In the genomic region with DNA sequence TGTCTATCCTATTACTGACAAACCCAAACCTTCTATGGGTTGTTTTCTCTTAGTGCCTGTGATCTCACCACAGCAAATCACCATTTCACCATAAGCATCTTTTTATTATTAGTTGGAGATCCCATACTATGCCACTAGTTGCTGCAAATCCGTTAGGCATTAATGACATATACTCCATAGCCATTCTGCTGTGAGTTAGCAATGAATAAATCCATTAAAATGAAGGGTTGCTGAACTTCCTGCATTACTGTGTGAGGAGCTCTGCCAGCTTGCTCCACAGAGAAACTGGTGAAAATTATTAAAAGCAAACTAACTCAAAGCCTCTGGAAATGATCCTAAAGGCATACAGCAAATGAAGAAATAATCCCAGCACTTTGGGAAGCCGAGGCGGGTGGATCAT, we compare ENCODE assay signal across 23 cellular contexts.
"Had no signal": no experiment of that assay in that cellular context is flagged by ENCODE, and none has a peak within 500 bp of the region (broad histone marks: within the 10 kb centered on the region; RNA-seq: fewer than 3 reads in every experiment).

No MANE protein-coding gene starts in this region.

- H3K36me3 ChIP-seq: esophagus squamous epithelium, gastrocnemius medialis, heart right ventricle, left lung, lower lobe of right lung had no signal

- H3K4me1 ChIP-seq: esophagus squamous epithelium, gastrocnemius medialis, left lung, lower lobe of right lung had no signal

- H3K4me1 Mint-ChIP-seq: memory B cell had no signal

- H3K27me3 ChIP-seq: gastrocnemius medialis had no signal

- H3K36me3 Mint-ChIP-seq: memory B cell; naive thymus-derived CD4-positive, alpha-beta T cell had no signal

- H3K27ac Mint-ChIP-seq: memory B cell; naive thymus-derived CD4-positive, alpha-beta T cell had no signal

- H3K27ac ChIP-seq: coronary artery, dorsolateral prefrontal cortex, epithelial cell of prostate, esophagus squamous epithelium, gastrocnemius medialis, heart right ventricle, left lung, lower lobe of right lung had no signal

- DNase-seq: dermis blood vessel endothelial cell; dorsolateral prefrontal cortex; effector CD4-positive, alpha-beta T cell; effector memory CD4-positive, alpha-beta T cell; erythroblast; esophagus squamous epithelium; foreskin melanocyte; gastrocnemius medialis; glutamatergic neuron; head of caudate nucleus; heart right ventricle; hippocampal formation; left cardiac atrium; left lung; left ventricle myocardium superior; lower lobe of right lung; mesendoderm; midbrain; naive thymus-derived CD4-positive, alpha-beta T cell had no signal

- H3K9me3 ChIP-seq: esophagus squamous epithelium, gastrocnemius medialis, heart right ventricle, left lung, lower lobe of right lung had no signal

- H3K4me3 Mint-ChIP-seq: memory B cell; naive thymus-derived CD4-positive, alpha-beta T cell had no signal

- H3K9me3 Mint-ChIP-seq: memory B cell; naive thymus-derived CD4-positive, alpha-beta T cell had no signal

- H3K4me3 ChIP-seq: coronary artery, dorsolateral prefrontal cortex, esophagus squamous epithelium, gastrocnemius medialis, heart right ventricle, left lung, lower lobe of right lung had no signal

- ATAC-seq: esophagus mucosa; gastrocnemius medialis; heart right ventricle; left cardiac atrium; left lung; left ventricle myocardium superior; lower lobe of right lung; naive thymus-derived CD4-positive, alpha-beta T cell had no signal
